ENCODE assay signal across 8 cellular contexts in the genomic region with DNA sequence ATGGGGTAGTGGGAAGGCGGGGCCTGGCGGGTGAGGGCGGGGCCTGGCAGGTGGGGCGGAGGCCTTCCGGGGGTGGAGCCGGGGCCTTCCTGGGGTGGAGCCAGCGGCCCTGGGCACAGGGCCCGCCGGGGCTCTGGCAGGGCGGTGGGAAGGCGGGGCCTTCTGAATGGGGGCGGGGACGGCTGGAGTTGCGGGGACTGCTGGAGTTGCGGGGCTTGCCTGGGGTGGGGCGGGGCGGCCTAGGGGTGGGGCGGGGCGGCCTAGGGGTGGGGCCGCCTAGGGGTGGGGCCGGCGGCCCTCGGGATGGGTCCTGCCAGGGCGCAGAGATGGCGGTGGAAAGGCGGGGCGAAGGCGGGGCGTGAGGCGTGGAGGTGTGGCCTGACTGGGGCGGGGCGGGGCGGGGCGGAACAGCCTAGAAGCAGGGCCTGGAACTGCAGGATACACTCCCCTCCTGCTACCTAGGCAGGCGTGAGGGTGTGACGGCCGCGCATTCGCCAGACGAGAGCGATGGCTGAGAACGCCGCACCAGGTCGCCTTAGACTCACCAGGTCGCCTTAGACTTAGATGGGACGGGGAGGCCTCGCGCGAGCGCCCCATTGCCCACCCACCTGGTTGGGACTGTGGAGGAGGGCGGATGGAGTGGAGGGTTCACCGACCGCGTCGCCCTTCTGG. TPM values are rescaled to one million over a fixed set of nuclear protein-coding genes. Genes with fewer than 3 reads are reported as not detected.
DNase-seq lines count a peak whose midpoint lies in the region; ATAC-seq and TF ChIP-seq lines count a peak whose summit lies in the region.

No MANE protein-coding gene starts in this region.

- no peak for TF ChIP-seq CTCF in fibroblast of the aortic adventitia (IDR thresholded peaks at IDR 0.05; ENCODE audit: insufficient read depth, low read length)

- H3K9me3 ChIP-seq in NT2/D1 (ENCODE audit: insufficient read depth, low read length) = no peaks in the 10 kb centered on the region
- no peaks in the 10 kb centered on the region for H3K9me3 ChIP-seq in subcutaneous abdominal adipose tissue (ENCODE audit: control insufficient read depth in 5 of 5, low read length in 5 of 5)

- peak overlapping the region; percentile 21 for H3K4me3 ChIP-seq in NT2/D1 (ENCODE audit: insufficient read length, low read depth)
- H3K4me3 ChIP-seq in fibroblast of the aortic adventitia (ENCODE audit: low read depth, low read length) = peak overlapping the region; percentile 50
- H3K4me3 ChIP-seq in subcutaneous abdominal adipose tissue (ENCODE audit: low read depth in 1 of 5, low read length in 5 of 5) = peak overlapping the region in 4 of 5 donors; percentile 44 to 67 (median 63)

- peak; percentile 63 for ATAC-seq in HG02571 (IDR thresholded peaks at IDR 0.05; ENCODE audit: unreplicated experiment)

- H3K4me1 ChIP-seq in NT2/D1 (ENCODE audit: insufficient read depth, insufficient read length) (no peaks in the 10 kb centered on the region), subcutaneous abdominal adipose tissue (ENCODE audit: control insufficient read depth in 5 of 5, insufficient read depth in 5 of 5, low read length in 5 of 5) (peaks cover 0 to 17% (median 7%) of the 10 kb centered on the region in 5 donors)

- peak overlapping the region; percentile 64 for H3K9ac ChIP-seq in NT2/D1 (ENCODE audit: insufficient read length, low read depth)
- H3K9ac ChIP-seq in subcutaneous abdominal adipose tissue (ENCODE audit: low read length in 5 of 5) = peak overlapping the region in 2 of 5 donors; percentile 32 to 77

- no peaks in the 10 kb centered on the region for H3K27me3 ChIP-seq in NT2/D1 (ENCODE audit: insufficient read depth, insufficient read length)
- no peaks in the 10 kb centered on the region for H3K27me3 ChIP-seq in subcutaneous abdominal adipose tissue (ENCODE audit: control insufficient read depth in 5 of 5, insufficient read depth in 4 of 5, low read length in 5 of 5)

- no peaks in the 10 kb centered on the region for H3K36me3 ChIP-seq in NT2/D1 (ENCODE audit: insufficient read depth, insufficient read length, low read length)
- H3K36me3 ChIP-seq in subcutaneous abdominal adipose tissue (ENCODE audit: control insufficient read depth in 5 of 5, insufficient read depth in 5 of 5, low read length in 5 of 5) = no peaks in the 10 kb centered on the region

- H3K27ac ChIP-seq in subcutaneous abdominal adipose tissue (ENCODE audit: low read depth, low read length) = no peak overlapping the region

- peak; percentile 79 for DNase-seq in ELF-1 (ENCODE audit: low read depth, low spot score)
- peak; percentile 67 for DNase-seq in NT2/D1 (ENCODE audit: low read depth, low spot score)
- peak; percentile 71 for DNase-seq in activated T-helper 9 cell treated with anti-CD3 and anti-CD28 coated beads, Interleukin-2, amount 50 U/mL, for 16 hours (ENCODE audit: low read depth)
- peak; percentile 50 for DNase-seq in fibroblast of the aortic adventitia (ENCODE audit: low read depth)
- peak; percentile 28 to 97 (median 84) for DNase-seq in nucleus accumbens (lab: John Stamatoyannopoulos, UW)
- no peak for DNase-seq in OCI-M2 (lab: John Stamatoyannopoulos, UW; ENCODE audit: unreplicated experiment)

RNA-seq across cellular contexts. Expression of a gene that starts 19.3 kb away (rescaled TPM):
- total RNA-seq in fibroblast of the aortic adventitia (ENCODE audit: low replicate concordance) = 12.0 and 18.6 TPM in 2 replicates

RNA-seq across cellular contexts. Expression of a gene that starts 53.5 kb away (rescaled TPM):
- total RNA-seq in fibroblast of the aortic adventitia (ENCODE audit: low replicate concordance) = 2.0 and 2.2 TPM in 2 replicates
